Comparison of ENCODE assay signal across 29 cellular contexts in genomic region chr14:88967299-88967698, GRCh38.
"Had no signal": no experiment of that assay in that cellular context is flagged by ENCODE, and none has a peak within 500 bp of the region (broad histone marks: within the 10 kb centered on the region; RNA-seq: fewer than 3 reads in every experiment).

No MANE protein-coding gene starts in this region.

- FAIRE-seq: colon, endometrium, endothelial cell of umbilical vein, frontal cortex had no signal

- ATAC-seq: effector memory CD8-positive, alpha-beta T cell; esophagus mucosa; foreskin keratinocyte; gastrocnemius medialis; gastroesophageal sphincter; heart left ventricle; heart right ventricle had no signal

- H3K9me3 ChIP-seq: colonic mucosa, esophagus muscularis mucosa, esophagus squamous epithelium, gastrocnemius medialis, gastroesophageal sphincter, heart left ventricle, heart right ventricle had no signal

- H3K27me3 ChIP-seq: colonic mucosa, dorsolateral prefrontal cortex, esophagus muscularis mucosa, gastrocnemius medialis, gastroesophageal sphincter, heart left ventricle had no signal

- H3K36me3 ChIP-seq: colonic mucosa, esophagus muscularis mucosa, esophagus squamous epithelium, gastrocnemius medialis, gastroesophageal sphincter, heart left ventricle, heart right ventricle had no signal

- H3K27ac Mint-ChIP-seq: dendritic cell treated with granulocyte-macrophage colony-stimulating factor and Interleukin-4, amounts not matched to agents 40 ng/mL and 50 ng/mL, for 4 days; effector memory CD8-positive, alpha-beta T cell; endodermal cell had no signal

- H3K4me3 Mint-ChIP-seq: dendritic cell treated with granulocyte-macrophage colony-stimulating factor and Interleukin-4, amounts not matched to agents 40 ng/mL and 50 ng/mL, for 4 days; effector memory CD8-positive, alpha-beta T cell; endodermal cell had no signal

- H3K4me3 ChIP-seq: colonic mucosa, coronary artery, dorsolateral prefrontal cortex, esophagus muscularis mucosa, esophagus squamous epithelium, gastrocnemius medialis, gastroesophageal sphincter, heart left ventricle, heart right ventricle had no signal

- H3K9me3 Mint-ChIP-seq: dendritic cell treated with granulocyte-macrophage colony-stimulating factor and Interleukin-4, amounts not matched to agents 40 ng/mL and 50 ng/mL, for 4 days; effector memory CD8-positive, alpha-beta T cell; endodermal cell had no signal

- DNase-seq: colonic mucosa; cortex of kidney; dermis blood vessel endothelial cell; dorsolateral prefrontal cortex; effector CD4-positive, alpha-beta T cell; effector CD8-positive, alpha-beta T cell; effector memory CD4-positive, alpha-beta T cell; effector memory CD8-positive, alpha-beta T cell; endodermal cell; erythroblast; esophagus squamous epithelium; foreskin fibroblast; foreskin keratinocyte; foreskin melanocyte; gastrocnemius medialis; glutamatergic neuron; head of caudate nucleus; heart left ventricle; heart right ventricle had no signal

- H3K27ac ChIP-seq: colonic mucosa, coronary artery, dorsolateral prefrontal cortex, epithelial cell of prostate, esophagus muscularis mucosa, esophagus squamous epithelium, foreskin keratinocyte, gastrocnemius medialis, gastroesophageal sphincter, heart left ventricle, heart right ventricle had no signal

- H3K4me1 ChIP-seq: colonic mucosa, esophagus muscularis mucosa, esophagus squamous epithelium, foreskin keratinocyte, gastrocnemius medialis, gastroesophageal sphincter, heart left ventricle, heart right ventricle had no signal
